In the genomic region with DNA sequence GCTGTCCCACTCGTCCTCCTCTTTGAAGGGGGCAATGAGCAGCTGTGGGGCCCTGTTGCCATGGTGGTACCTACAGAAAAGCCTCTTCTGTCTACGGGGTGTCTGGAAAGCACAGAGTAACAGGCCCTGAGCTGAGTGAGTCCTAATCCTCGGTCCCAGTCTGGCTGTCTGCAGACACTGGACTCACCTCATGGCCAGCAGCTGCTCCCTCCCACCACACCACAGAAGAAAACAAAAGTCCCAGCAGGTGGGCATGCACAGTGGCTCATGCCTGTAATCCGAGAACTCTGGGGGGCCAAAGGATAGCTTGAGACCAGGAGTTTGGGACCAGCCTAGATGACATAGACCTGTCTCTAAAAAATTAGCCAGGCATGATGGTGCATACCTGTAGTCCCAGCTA, we compare ENCODE assay signal across 23 cellular contexts. TPM values are rescaled to one million over a fixed set of nuclear protein-coding genes. Genes with fewer than 3 reads are reported as not detected.
DNase-seq lines count a peak whose midpoint lies in the region; ATAC-seq and TF ChIP-seq lines count a peak whose summit lies in the region.
"Had no signal": no experiment of that assay in that cellular context is flagged by ENCODE, and none has a peak within 500 bp of the region (broad histone marks: within the 10 kb centered on the region; RNA-seq: fewer than 3 reads in every experiment).

No MANE protein-coding gene starts in this region.

- H3K27ac ChIP-seq in right atrium auricular region (no peak overlapping the region), RWPE2 (ENCODE audit: poor library complexity, severe bottlenecking) (no peak overlapping the region), vagina (no peak overlapping the region)
- H3K27ac ChIP-seq: HL-60, thoracic aorta had no signal

- peak; percentile 7 for DNase-seq in right atrium auricular region (ENCODE audit: low spot score)
- DNase-seq in left ventricle myocardium superior: no peak
- DNase-seq in RWPE2 (ENCODE audit: low spot score): peak; percentile 22
- DNase-seq in iPS-NIHi11 (ENCODE audit: low spot score): peak; percentile 29
- DNase-seq in vagina (ENCODE audit: extremely low spot score in 2 of 2): peak; percentile 62 to 93
- DNase-seq in NCI-H2029 (lab: John Stamatoyannopoulos, UW): no peak
- DNase-seq: ACHN; activated CD8-positive, alpha-beta T cell treated with anti-CD3 and anti-CD28 coated beads, Interleukin-2, amount 10 ng/mL, durations not matched to agents 7 days and 5 days; activated T-cell treated with anti-CD3 and anti-CD28 coated beads, Interleukin-2, amount 50 U/mL, for 1 hour; Calu3; Kasumi-1; mammary epithelial cell; NCI-H1092; NCI-H2029 treated with DMSO at 0.1 percent for 48 hours; NCI-H226; Right ventricle myocardium superior; stimulated activated CD4-positive, alpha-beta T cell treated with anti-CD3 and anti-CD28 coated beads, Interleukin-12 subunit alpha, Interleukin-12 subunit beta, amount 100 ng/mL, for 4 hours; stimulated activated CD4-positive, alpha-beta T cell treated with anti-CD3 and anti-CD28 coated beads, Interleukin-4, amount 100 ng/mL, for 24 hours; stimulated activated naive CD4-positive, alpha-beta T cell had no signal

- H3K4me1 ChIP-seq in right atrium auricular region (peaks cover 0 to 64% of the 10 kb centered on the region in 2 donors), RWPE2 (ENCODE audit: insufficient read depth, poor library complexity, severe bottlenecking) (no peaks in the 10 kb centered on the region), vagina (peaks cover 13% of the 10 kb centered on the region)

- intact Hi-C loops in left ventricle myocardium superior (cut with micrococcal nuclease) (no loop called here), vagina (cut with DNase I) (no loop called here)

- ATAC-seq in left ventricle myocardium superior: no peak
- no peak for ATAC-seq in RWPE2 (ENCODE audit: low read depth)
- ATAC-seq in HG03442 (IDR thresholded peaks at IDR 0.05; ENCODE audit: unreplicated experiment): no peak
- no peak for ATAC-seq in HG03565 (IDR thresholded peaks at IDR 0.05; ENCODE audit: unreplicated experiment)
- ATAC-seq: activated CD8-positive, alpha-beta T cell treated with anti-CD3 and anti-CD28 coated beads, Interleukin-2, amount 10 ng/mL, durations not matched to agents 7 days and 5 days had no signal

- no peak for TF ChIP-seq CTCF in right atrium auricular region (IDR thresholded peaks at IDR 0.05)
- TF ChIP-seq CTCF in RWPE2 (IDR thresholded peaks at IDR 0.05; ENCODE audit: poor library complexity, severe bottlenecking): no peak
- TF ChIP-seq CTCF in vagina (IDR thresholded peaks at IDR 0.05): no peak

- no peak overlapping the region for H3K4me3 ChIP-seq in right atrium auricular region
- H3K4me3 ChIP-seq in RWPE2 (ENCODE audit: severe bottlenecking): no peak overlapping the region
- no peak overlapping the region for H3K4me3 ChIP-seq in vagina
- H3K4me3 ChIP-seq: thoracic aorta had no signal

- H3K27me3 ChIP-seq in right atrium auricular region: no peaks in the 10 kb centered on the region
- H3K27me3 ChIP-seq in RWPE2 (ENCODE audit: insufficient read depth, poor library complexity, severe bottlenecking): no peaks in the 10 kb centered on the region
- no peaks in the 10 kb centered on the region for H3K27me3 ChIP-seq in vagina

- no peaks in the 10 kb centered on the region for H3K9me3 ChIP-seq in right atrium auricular region
- H3K9me3 ChIP-seq in RWPE2 (ENCODE audit: severe bottlenecking): no peaks in the 10 kb centered on the region
- H3K9me3 ChIP-seq in vagina: no peaks in the 10 kb centered on the region
- H3K9me3 ChIP-seq: thoracic aorta had no signal

- peaks cover 55% of the 10 kb centered on the region for H3K36me3 ChIP-seq in right atrium auricular region
- peaks cover 94% of the 10 kb centered on the region for H3K36me3 ChIP-seq in RWPE2 (ENCODE audit: low read depth)
- H3K36me3 ChIP-seq in vagina: peaks cover 0 to 49% of the 10 kb centered on the region in 2 donors

- no peak for TF ChIP-seq POLR2A in vagina (IDR thresholded peaks at IDR 0.05)

RNA-seq across cellular contexts. Expression of a gene that starts 19.9 kb away (rescaled TPM):
- total RNA-seq in right atrium auricular region (10 to 100 TPM; 60.5 to 65.4 TPM), left ventricle myocardium superior (78.4 TPM), vagina (42.0 TPM)

RNA-seq across cellular contexts. Expression of a gene that starts 49.7 kb away (rescaled TPM):
- total RNA-seq in right atrium auricular region (10 to 100 TPM; 13.4 to 96.7 TPM), left ventricle myocardium superior (3.8 TPM), vagina (76.4 TPM)
- total RNA-seq: activated CD8-positive, alpha-beta T cell treated with anti-CD3 and anti-CD28 coated beads, Interleukin-2, amount 10 ng/mL, durations not matched to agents 7 days and 5 days had no signal

Comparison
In these comparisons a context has a peak if more than half of its experiments do, and no peak if none do; other contexts are left out.
1. DNase-seq: peak in right atrium auricular region (single experiment), RWPE2 (single experiment), iPS-NIHi11 (single experiment) and vagina (2 of 2); none in left ventricle myocardium superior (single experiment) and NCI-H2029 (single experiment).